1 cellular context compared by ENCODE assay signal in genomic region chr12:56151672-56152131, GRCh38.
TF ChIP-seq lines count a peak whose summit lies in the region.

No MANE protein-coding gene starts in this region.

TF ChIP-seq in K562, 482 proteins besides CTCF, POLR2A, EP300 and RAD21 (continues in another document):
- TF ChIP-seq ZBTB9 (CRISPR knock-in tag; IDR thresholded peaks at IDR 0.05), result no peak
- 0 out of 2 replicates have a peak, but pooled peaks have one; percentile 4 for TF ChIP-seq ZFX (CRISPR knock-in tag; IDR thresholded peaks at IDR 0.05)
- TF ChIP-seq HNRNPL (IDR thresholded peaks at IDR 0.05; ENCODE audit: low read depth, low read length), result no peak
- TF ChIP-seq TEAD1 (CRISPR knock-in tag; IDR thresholded peaks at IDR 0.05), result peak in 1 of 2 experiments; percentile 50; a peak in 1 of 4 replicates
- TF ChIP-seq PRDM10 (IDR thresholded peaks at IDR 0.05; ENCODE audit: partially characterized antibody), result peak; percentile 17
- TF ChIP-seq, protein P1, sequence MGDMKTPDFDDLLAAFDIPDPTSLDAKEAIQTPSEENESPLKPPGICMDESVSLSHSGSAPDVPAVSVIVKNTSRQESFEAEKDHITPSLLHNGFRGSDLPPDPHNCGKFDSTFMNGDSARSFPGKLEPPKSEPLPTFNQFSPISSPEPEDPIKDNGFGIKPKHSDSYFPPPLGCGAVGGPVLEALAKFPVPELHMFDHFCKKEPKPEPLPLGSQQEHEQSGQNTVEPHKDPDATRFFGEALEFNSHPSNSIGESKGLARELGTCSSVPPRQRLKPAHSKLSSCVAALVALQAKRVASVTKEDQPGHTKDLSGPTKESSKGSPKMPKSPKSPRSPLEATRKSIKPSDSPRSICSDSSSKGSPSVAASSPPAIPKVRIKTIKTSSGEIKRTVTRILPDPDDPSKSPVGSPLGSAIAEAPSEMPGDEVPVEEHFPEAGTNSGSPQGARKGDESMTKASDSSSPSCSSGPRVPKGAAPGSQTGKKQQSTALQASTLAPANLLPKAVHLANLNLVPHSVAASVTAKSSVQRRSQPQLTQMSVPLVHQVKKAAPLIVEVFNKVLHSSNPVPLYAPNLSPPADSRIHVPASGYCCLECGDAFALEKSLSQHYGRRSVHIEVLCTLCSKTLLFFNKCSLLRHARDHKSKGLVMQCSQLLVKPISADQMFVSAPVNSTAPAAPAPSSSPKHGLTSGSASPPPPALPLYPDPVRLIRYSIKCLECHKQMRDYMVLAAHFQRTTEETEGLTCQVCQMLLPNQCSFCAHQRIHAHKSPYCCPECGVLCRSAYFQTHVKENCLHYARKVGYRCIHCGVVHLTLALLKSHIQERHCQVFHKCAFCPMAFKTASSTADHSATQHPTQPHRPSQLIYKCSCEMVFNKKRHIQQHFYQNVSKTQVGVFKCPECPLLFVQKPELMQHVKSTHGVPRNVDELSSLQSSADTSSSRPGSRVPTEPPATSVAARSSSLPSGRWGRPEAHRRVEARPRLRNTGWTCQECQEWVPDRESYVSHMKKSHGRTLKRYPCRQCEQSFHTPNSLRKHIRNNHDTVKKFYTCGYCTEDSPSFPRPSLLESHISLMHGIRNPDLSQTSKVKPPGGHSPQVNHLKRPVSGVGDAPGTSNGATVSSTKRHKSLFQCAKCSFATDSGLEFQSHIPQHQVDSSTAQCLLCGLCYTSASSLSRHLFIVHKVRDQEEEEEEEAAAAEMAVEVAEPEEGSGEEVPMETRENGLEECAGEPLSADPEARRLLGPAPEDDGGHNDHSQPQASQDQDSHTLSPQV (IDR thresholded peaks at IDR 0.05), result peak; percentile 50; the same call in 1 of the 2 replicates
- TF ChIP-seq GATAD2A (IDR thresholded peaks at IDR 0.05), result no peak
- peak; percentile 43 for TF ChIP-seq TAF1 (IDR thresholded peaks at IDR 0.05; ENCODE audit: control insufficient read depth, extremely low read depth, insufficient read depth, low read length, severe bottlenecking)
- 0 out of 2 replicates have a peak, but pooled peaks have one; percentile 34 for TF ChIP-seq ATF6 (CRISPR knock-in tag; IDR thresholded peaks at IDR 0.05)
- TF ChIP-seq CTBP1 (IDR thresholded peaks at IDR 0.05; ENCODE audit: borderline replicate concordance), result 0 out of 2 replicates have a peak, but pooled peaks have one; percentile 39
- TF ChIP-seq, protein P2, sequence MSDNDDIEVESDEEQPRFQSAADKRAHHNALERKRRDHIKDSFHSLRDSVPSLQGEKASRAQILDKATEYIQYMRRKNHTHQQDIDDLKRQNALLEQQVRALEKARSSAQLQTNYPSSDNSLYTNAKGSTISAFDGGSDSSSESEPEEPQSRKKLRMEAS (CRISPR knock-in tag; IDR thresholded peaks at IDR 0.05), result peak; percentile 66
- 0 out of 2 replicates have a peak, but pooled peaks have one; percentile 20 for TF ChIP-seq SMARCA4 (IDR thresholded peaks at IDR 0.05)
- TF ChIP-seq ESRRA (IDR thresholded peaks at IDR 0.05; ENCODE audit: borderline replicate concordance, low read depth), result no peak
- TF ChIP-seq CREM (IDR thresholded peaks at IDR 0.05; ENCODE audit: low read depth), result 0 out of 2 replicates have a peak, but pooled peaks have one; percentile 17
- TF ChIP-seq, protein P3, sequence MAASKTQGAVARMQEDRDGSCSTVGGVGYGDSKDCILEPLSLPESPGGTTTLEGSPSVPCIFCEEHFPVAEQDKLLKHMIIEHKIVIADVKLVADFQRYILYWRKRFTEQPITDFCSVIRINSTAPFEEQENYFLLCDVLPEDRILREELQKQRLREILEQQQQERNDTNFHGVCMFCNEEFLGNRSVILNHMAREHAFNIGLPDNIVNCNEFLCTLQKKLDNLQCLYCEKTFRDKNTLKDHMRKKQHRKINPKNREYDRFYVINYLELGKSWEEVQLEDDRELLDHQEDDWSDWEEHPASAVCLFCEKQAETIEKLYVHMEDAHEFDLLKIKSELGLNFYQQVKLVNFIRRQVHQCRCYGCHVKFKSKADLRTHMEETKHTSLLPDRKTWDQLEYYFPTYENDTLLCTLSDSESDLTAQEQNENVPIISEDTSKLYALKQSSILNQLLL (CRISPR knock-in tag; IDR thresholded peaks at IDR 0.05; ENCODE audit: borderline replicate concordance), result no peak
- TF ChIP-seq L3MBTL2 (IDR thresholded peaks at IDR 0.05), result peak; percentile 70
- TF ChIP-seq NFE2 (IDR thresholded peaks at IDR 0.05; ENCODE audit: low read depth), result 0 out of 2 replicates have a peak, but pooled peaks have one; percentile 7
- 0 out of 2 replicates have a peak, but pooled peaks have one; percentile 16 for TF ChIP-seq TCF3 (CRISPR knock-in tag; IDR thresholded peaks at IDR 0.05)
- TF ChIP-seq CHAMP1 (IDR thresholded peaks at IDR 0.05), result no peak
- no peak for TF ChIP-seq STAT5B (CRISPR knock-in tag; IDR thresholded peaks at IDR 0.05)
- TF ChIP-seq CTCFL (IDR thresholded peaks at IDR 0.05; ENCODE audit: borderline replicate concordance, insufficient read depth, low read depth, low read length, poor library complexity, severe bottlenecking), result peak; percentile 58
- 0 out of 4 replicates have a peak, but pooled peaks of 1 of the 2 experiments have one; percentile 70 for TF ChIP-seq FOXA3 (CRISPR knock-in tag; conservative IDR thresholded peaks at IDR 0.05 in 1 of 2, IDR thresholded peaks at IDR 0.05 in 1 of 2)
- TF ChIP-seq SRF (CRISPR knock-in tag; IDR thresholded peaks at IDR 0.05), result peak in 1 of 2 experiments; percentile 35; a peak in 1 of 4 replicates
- TF ChIP-seq ARNT (IDR thresholded peaks at IDR 0.05), result 0 out of 4 replicates have a peak, but pooled peaks of 1 of the 2 experiments have one; percentile 32
- peak; percentile 77 for TF ChIP-seq KDM5B (IDR thresholded peaks at IDR 0.05; ENCODE audit: insufficient replicate concordance, low read depth, low read length)
- no peak for TF ChIP-seq NR4A1 (CRISPR knock-in tag; IDR thresholded peaks at IDR 0.05)
- TF ChIP-seq NR4A1 (tag; IDR thresholded peaks at IDR 0.05), result 0 out of 2 replicates have a peak, but pooled peaks have one; percentile 51
- TF ChIP-seq SFPQ (IDR thresholded peaks at IDR 0.05; ENCODE audit: low read depth, low read length), result no peak
- peak; percentile 44; the same call in 1 of the 2 replicates for TF ChIP-seq ZEB2 (IDR thresholded peaks at IDR 0.05)
- TF ChIP-seq, protein P4, sequence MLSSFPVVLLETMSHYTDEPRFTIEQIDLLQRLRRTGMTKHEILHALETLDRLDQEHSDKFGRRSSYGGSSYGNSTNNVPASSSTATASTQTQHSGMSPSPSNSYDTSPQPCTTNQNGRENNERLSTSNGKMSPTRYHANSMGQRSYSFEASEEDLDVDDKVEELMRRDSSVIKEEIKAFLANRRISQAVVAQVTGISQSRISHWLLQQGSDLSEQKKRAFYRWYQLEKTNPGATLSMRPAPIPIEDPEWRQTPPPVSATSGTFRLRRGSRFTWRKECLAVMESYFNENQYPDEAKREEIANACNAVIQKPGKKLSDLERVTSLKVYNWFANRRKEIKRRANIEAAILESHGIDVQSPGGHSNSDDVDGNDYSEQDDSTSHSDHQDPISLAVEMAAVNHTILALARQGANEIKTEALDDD (IDR thresholded peaks at IDR 0.05), result peak; percentile 53
- TF ChIP-seq NRF1 (conservative IDR thresholded peaks at IDR 0.05 in 1 of 2, IDR thresholded peaks at IDR 0.05 in 1 of 2), result peak; percentile 46 to 58
- TF ChIP-seq ZNF175 (CRISPR knock-in tag; IDR thresholded peaks at IDR 0.05; ENCODE audit: low read depth), result 0 out of 2 replicates have a peak, but pooled peaks have one; percentile 36
